9 cellular contexts compared by ENCODE assay signal in genomic region chr3:150414989-150415388, GRCh38. TPM values are rescaled to one million over a fixed set of nuclear protein-coding genes. Genes with fewer than 3 reads are reported as not detected.
DNase-seq lines count a peak whose midpoint lies in the region; ATAC-seq, FAIRE-seq and TF ChIP-seq lines count a peak whose summit lies in the region.
"Had no signal": no experiment of that assay in that cellular context is flagged by ENCODE, and none has a peak within 500 bp of the region (broad histone marks: within the 10 kb centered on the region; RNA-seq: fewer than 3 reads in every experiment).

No MANE protein-coding gene starts in this region.

- TF ChIP-seq POLR2A in K562 (conservative IDR thresholded peaks at IDR 0.05), result no peak
- TF ChIP-seq POLR2A in adrenal gland (IDR thresholded peaks at IDR 0.05), result no peak

- TF ChIP-seq EP300 in K562 (IDR thresholded peaks at IDR 0.05; ENCODE audit: low read length), result no peak

- peak overlapping the region; percentile 68 for H3K4me2 ChIP-seq in K562 (ENCODE audit: insufficient read depth, low read length)

- H4K20me1 ChIP-seq in K562 (replicated peaks; ENCODE audit: control insufficient read depth, insufficient read depth, low read length), result peaks cover 31% of the 10 kb centered on the region

- CTCF ChIA-PET in CD4-positive, alpha-beta T cell (lab: Charles Lee), result interaction anchor here (0.7 to 1.4 kb wide), 2 partner anchors 14 to 100 kb away, joined by 3 read pairs; no protein-coding TSS in a partner anchor
- CTCF ChIA-PET in K562 (lab: Yijun Ruan, JAX; ENCODE audit: low intra/inter-chr PET ratio), result no interaction called here

- no TSS peak for BruUV-seq in K562 (replicated peaks; lab: Mats Ljungman, UMichigan)

- in situ Hi-C loops in K562 (cut with MboI) (loop anchor here (5.0 kb wide), 1 partner anchor 77 kb away; no protein-coding TSS in a partner anchor), ACHN (cut with HindIII; ENCODE audit: low pct_ligation_motif_present, low pct_unique_long_range_greater_than_20kb, low sequenced_read_pairs) (no loop called here)

- peaks cover 11 to 23% of the 10 kb centered on the region in 2 experiments; a peak in 3 of 5 replicates for H3K4me1 ChIP-seq in K562 (replicated peaks in 1 of 2; ENCODE audit: control insufficient read depth in 2 of 2, insufficient read depth in 2 of 2, low read length in 2 of 2)
- peaks cover 31 to 88% of the 10 kb centered on the region in 2 donors for H3K4me1 ChIP-seq in adrenal gland (replicated peaks in 1 of 2)

- H3K27me3 Mint-ChIP-seq in CD4-positive, alpha-beta T cell, result no peaks in the 10 kb centered on the region
- H3K27me3 Mint-ChIP-seq in IgD-negative memory B cell, result no peaks in the 10 kb centered on the region
- no peaks in the 10 kb centered on the region for H3K27me3 Mint-ChIP-seq in natural killer cell treated with Interleukin-12 subunit alpha and Interleukin-12 subunit beta and Interleukin-15 and Interleukin-18, amount 100 ng/mL, for 72 hours

- H2AFZ ChIP-seq in K562 (ENCODE audit: low read depth, low read length), result no peak overlapping the region

- peak overlapping the region; percentile 81 for H3K4me3 ChIP-seq in K562
- peak overlapping the region in 1 of 4 donors; percentile 15 for H3K4me3 ChIP-seq in adrenal gland

- H3K9me1 ChIP-seq in K562 (ENCODE audit: control insufficient read depth, insufficient read depth, low read length), result no peaks in the 10 kb centered on the region

- no peak for ATAC-seq in CD4-positive, alpha-beta T cell (ENCODE audit: poor library complexity)
- ATAC-seq in K562, result no peak
- ATAC-seq in natural killer cell treated with Interleukin-12 subunit alpha and Interleukin-12 subunit beta and Interleukin-15 and Interleukin-18, amount 100 ng/mL, for 72 hours, result no peak

- TF ChIP-seq CTCF in CD4-positive, alpha-beta T cell (IDR thresholded peaks at IDR 0.05), result no peak
- no peak for TF ChIP-seq CTCF in K562 (IDR thresholded peaks at IDR 0.05 in 2 of 3, conservative IDR thresholded peaks at IDR 0.05 in 1 of 3; ENCODE audit: insufficient read depth in 2 of 3, low read depth in 1 of 3, low read length in 3 of 3)
- no peak for TF ChIP-seq CTCF in adrenal gland (IDR thresholded peaks at IDR 0.05)

- POLR2A ChIA-PET in CD4-positive, alpha-beta T cell (lab: Charles Lee), result interaction anchor here (1.0 to 1.5 kb wide), 2 partner anchors 15 to 131 kb away, joined by 3 to 8 read pairs; partner anchors contain the start of genes EIF2A and SERP1
- POLR2A ChIA-PET in K562 (lab: Yijun Ruan, JAX), result interaction anchor here (0.6 to 2.2 kb wide), 6 partner anchors 11 to 185 kb away, joined by 3 to 29 read pairs (median 4); no protein-coding TSS in a partner anchor

- peaks cover 75% of the 10 kb centered on the region for H3K36me3 ChIP-seq in K562 (ENCODE audit: control insufficient read depth, insufficient read depth, low read length)
- no peaks in the 10 kb centered on the region for H3K36me3 ChIP-seq in adrenal gland (replicated peaks in 1 of 2)

- no peaks in the 10 kb centered on the region for H3K9me3 Mint-ChIP-seq in CD4-positive, alpha-beta T cell
- H3K9me3 Mint-ChIP-seq in IgD-negative memory B cell, result no peaks in the 10 kb centered on the region
- H3K9me3 Mint-ChIP-seq in natural killer cell treated with Interleukin-12 subunit alpha and Interleukin-12 subunit beta and Interleukin-15 and Interleukin-18, amount 100 ng/mL, for 72 hours, result no peaks in the 10 kb centered on the region

- no peak overlapping the region for H3K27ac ChIP-seq in CD4-positive, alpha-beta T cell (ENCODE audit: low read depth, low read length)
- H3K27ac ChIP-seq in K562 (ENCODE audit: extremely low read depth, low read depth, low read length) (peak overlapping the region; percentile 19; the same call in 2 of the 3 replicates), adrenal gland (no peak overlapping the region)

- DNase-seq in CD4-positive, alpha-beta T cell, result no peak
- DNase-seq in K562 (ENCODE audit: extremely low read depth in 1 of 4, low spot score in 3 of 4), result no peak
- no peak for DNase-seq in natural killer cell treated with Interleukin-12 subunit alpha and Interleukin-12 subunit beta and Interleukin-15 and Interleukin-18, amount 100 ng/mL, for 72 hours (ENCODE audit: low spot score)
- no peak for DNase-seq in NCI-H2029 (lab: John Stamatoyannopoulos, UW)
- DNase-seq in SIG-M5 (lab: John Stamatoyannopoulos, UW), result no peak
- DNase-seq in adrenal gland, result no peak
- DNase-seq in ACHN, result no peak
- DNase-seq: aorta had no signal

- H3K4me3 Mint-ChIP-seq in CD4-positive, alpha-beta T cell, result peak overlapping the region; percentile 52
- peak overlapping the region in 3 of 4 donors; percentile 34 to 65 (median 42) for H3K4me3 Mint-ChIP-seq in IgD-negative memory B cell
- peak overlapping the region; percentile 87 for H3K4me3 Mint-ChIP-seq in natural killer cell treated with Interleukin-12 subunit alpha and Interleukin-12 subunit beta and Interleukin-15 and Interleukin-18, amount 100 ng/mL, for 72 hours

- no peaks in the 10 kb centered on the region for H3K9me3 ChIP-seq in CD4-positive, alpha-beta T cell (ENCODE audit: control insufficient read depth, low read length)
- H3K9me3 ChIP-seq in K562 (replicated peaks; ENCODE audit: control insufficient read depth, insufficient read depth, low read depth, low read length) (no peaks in the 10 kb centered on the region), adrenal gland (replicated peaks in 1 of 3) (no peaks in the 10 kb centered on the region)

- no peak for FAIRE-seq in K562 (lab: Jason Lieb, UNC)

- no peaks in the 10 kb centered on the region for H3K27me3 ChIP-seq in CD4-positive, alpha-beta T cell (ENCODE audit: control insufficient read depth, insufficient read depth, low read length)
- H3K27me3 ChIP-seq in K562 (ENCODE audit: control insufficient read depth in 2 of 2, insufficient read depth in 2 of 2, low read length in 2 of 2) (no peaks in the 10 kb centered on the region), adrenal gland (no peaks in the 10 kb centered on the region)

- H3K36me3 Mint-ChIP-seq in CD4-positive, alpha-beta T cell (ENCODE audit: low read depth), result peaks cover 39% of the 10 kb centered on the region
- peaks cover 6% of the 10 kb centered on the region for H3K36me3 Mint-ChIP-seq in IgD-negative memory B cell
- H3K36me3 Mint-ChIP-seq in natural killer cell treated with Interleukin-12 subunit alpha and Interleukin-12 subunit beta and Interleukin-15 and Interleukin-18, amount 100 ng/mL, for 72 hours, result peaks cover 16% of the 10 kb centered on the region

- H3K4me1 Mint-ChIP-seq in CD4-positive, alpha-beta T cell (ENCODE audit: low read depth), result peaks cover 85% of the 10 kb centered on the region
- peaks cover 57 to 71% (median 65%) of the 10 kb centered on the region in 3 donors for H3K4me1 Mint-ChIP-seq in IgD-negative memory B cell
- peaks cover 61 to 65% of the 10 kb centered on the region in 2 donors for H3K4me1 Mint-ChIP-seq in natural killer cell treated with Interleukin-12 subunit alpha and Interleukin-12 subunit beta and Interleukin-15 and Interleukin-18, amount 100 ng/mL, for 72 hours (ENCODE audit: low read depth in 2 of 2)

- H3K9ac ChIP-seq in K562 (ENCODE audit: insufficient read depth in 1 of 2, low read depth in 2 of 2, low read length in 2 of 2), result peak overlapping the region in 1 of 2 experiments; percentile 84; a peak in 2 of 4 replicates

- intact Hi-C loops in CD4-positive, alpha-beta T cell (cut with DNase I, micrococcal nuclease), result loop anchor here (5.0 kb wide), 4 partner anchors 32 to 787 kb away; partner anchors contain the start of gene GPR171 (in 1 of the 2)
- intact Hi-C loops in K562 (cut with micrococcal nuclease) (loop anchor here (1.0 to 5.0 kb wide), 3 partner anchors 16 to 187 kb away; partner anchors contain the start of gene SELENOT), adrenal gland (cut with DNase I) (loop anchor here in 1 of 2 donors (10.0 kb wide), 1 partner anchor 80 kb away; no protein-coding TSS in a partner anchor)

- no peak for TF ChIP-seq RAD21 in K562 (CRISPR knock-in tag; conservative IDR thresholded peaks at IDR 0.05 in 1 of 2, IDR thresholded peaks at IDR 0.05 in 1 of 2)

- WGBS in K562 (ENCODE audit: insufficient coverage, low coverage, missing lambda C conversion rate), result 8% methylated on average over 4 of the region's 4 CpGs
- 73 to 84% (median 75%) methylated on average over 4 of the region's 4 CpGs for WGBS in adrenal gland, 4 donors

- no peak overlapping the region for H3K27ac Mint-ChIP-seq in CD4-positive, alpha-beta T cell
- no peak overlapping the region for H3K27ac Mint-ChIP-seq in IgD-negative memory B cell
- peak overlapping the region in 1 of 2 donors; percentile 43 for H3K27ac Mint-ChIP-seq in natural killer cell treated with Interleukin-12 subunit alpha and Interleukin-12 subunit beta and Interleukin-15 and Interleukin-18, amount 100 ng/mL, for 72 hours

- peaks cover 100% of the 10 kb centered on the region for H3K79me2 ChIP-seq in K562 (ENCODE audit: control insufficient read depth, insufficient read depth, low read length)

TF ChIP-seq in K562, 482 proteins besides CTCF, POLR2A, EP300 and RAD21 (continues in another document):
- TF ChIP-seq NRF1 (conservative IDR thresholded peaks at IDR 0.05 in 1 of 2, IDR thresholded peaks at IDR 0.05 in 1 of 2), result no peak
- no peak for TF ChIP-seq EZH2 (IDR thresholded peaks at IDR 0.05; ENCODE audit: borderline replicate concordance, low read depth, low read length)
- no peak for TF ChIP-seq RFX1 (IDR thresholded peaks at IDR 0.05)

RNA-seq across cellular contexts. Expression of gene TSC22D2, which starts 6.9 kb away (rescaled TPM):
- 10 to 100 TPM; 47.3 to 49.3 TPM for total RNA-seq in CD4-positive, alpha-beta T cell
- polyA plus RNA-seq in IgD-negative memory B cell (13.8 TPM), K562 (2011; rRNA removed) (17.8 and 18.4 TPM in 2 replicates), K562 (2014; fragmentation: Illumina TruSeq; extraction: Trizol) (24.6 and 29.3 TPM in 2 replicates), K562 (2014; fragmentation: Nextera tagmentation; extraction: Ambion mirVana) (10 to 100 TPM; 21.7 to 44.0 TPM), K562 (2014; rRNA removed) (11.4 and 14.1 TPM in 2 replicates), adrenal gland (10 to 100 TPM; 11.9 to 16.7 (median 15.8) TPM)
- 46.2 and 128 TPM in 2 replicates for total RNA-seq in K562 (2011; cell fraction: chromatin; rRNA removed; ENCODE audit: low replicate concordance)
- 25.0 and 35.4 TPM in 2 replicates for total RNA-seq in K562 (2011; cell fraction: nucleolus; rRNA removed)
- total RNA-seq in K562 (2011; cell fraction: nucleoplasm; rRNA removed), result 54.4 and 79.5 TPM in 2 replicates
- total RNA-seq in K562 (2014; rRNA removed) (5.5 and 6.3 TPM in 2 replicates), K562 (2014; rRNA removed; fragmentation: Illumina TruSeq; extraction: Trizol) (19.3 and 20.4 TPM in 2 replicates), K562 (2015; rRNA removed; fragmentation: Illumina TruSeq; extraction: Trizol) (12.9 and 16.3 TPM in 2 replicates), K562 (2021) (28.1 and 31.3 TPM in 2 replicates), adrenal gland (10 to 100 TPM in 7 of 8 donors, 1 to 10 TPM in 1; 8.3 to 22.6 (median 19.1) TPM)
- polyA plus RNA-seq in K562 (2011; cell fraction: cytosol; rRNA removed), result 5.1 and 7.1 TPM in 2 replicates
- polyA plus RNA-seq in K562 (2011; cell fraction: nucleus; rRNA removed), result 25.0 and 33.7 TPM in 2 replicates
- polyA plus RNA-seq in K562 (2012), result 13.5 and 19.8 TPM in 2 replicates
- polyA minus RNA-seq in K562 (2011; rRNA and poly(A)+ RNA removed), result 44.1 and 49.7 TPM in 2 replicates
- 18.9 and 26.2 TPM in 2 replicates for polyA minus RNA-seq in K562 (2011; cell fraction: cytosol; rRNA and poly(A)+ RNA removed)
- polyA minus RNA-seq in K562 (2011; cell fraction: nucleus; rRNA and poly(A)+ RNA removed), result 51.2 and 64.6 TPM in 2 replicates
- total RNA-seq in natural killer cell treated with Interleukin-12 subunit alpha and Interleukin-12 subunit beta and Interleukin-15 and Interleukin-18, amount 100 ng/mL, for 72 hours, result 10 to 100 TPM; 18.7 to 23.7 TPM
